8 cellular contexts compared by ENCODE assay signal in genomic region chr19:31054430-31054829, GRCh38.
A peak's percentile ranks its signal among the peaks of the same experiment; 100 is the strongest.
DNase-seq lines count a peak whose midpoint lies in the region; ATAC-seq and TF ChIP-seq lines count a peak whose summit lies in the region.
"Had no signal": no experiment of that assay in that cellular context is flagged by ENCODE, and none has a peak within 500 bp of the region (broad histone marks: within the 10 kb centered on the region; RNA-seq: fewer than 3 reads in every experiment).

No MANE protein-coding gene starts in this region.

- H3K36me3 ChIP-seq in uterus: no peaks in the 10 kb centered on the region

- DNase-seq in HFF-Myc (ENCODE audit: extremely low read depth, low read depth): peak; percentile 14
- DNase-seq in SKM-1 (lab: John Stamatoyannopoulos, UW; ENCODE audit: unreplicated experiment): peak; percentile 27
- DNase-seq in chondrocyte (ENCODE audit: low spot score): no peak
- DNase-seq in nephron progenitor cell: peak; percentile 47
- no peak for DNase-seq in uterus
- no peak for DNase-seq in 8988T

- H3K4me3 ChIP-seq in HFF-Myc (replicated peaks; ENCODE audit: low read depth, low read length): no peak overlapping the region
- no peak overlapping the region for H3K4me3 ChIP-seq in uterus

- H3K27me3 Mint-ChIP-seq in chondrocyte (ENCODE audit: low read depth) (peaks cover 2% of the 10 kb centered on the region), nephron progenitor cell (ENCODE audit: low read depth, poor library complexity) (peaks cover 11% of the 10 kb centered on the region)
- no peaks in the 10 kb centered on the region for H3K27me3 Mint-ChIP-seq in stimulated activated memory B cell treated with anti-CD40 and anti-IgM and Interleukin-4, amounts not matched to agents 10 μg/mL and 1 μg/mL and 100 μg/mL, for 72 hours

- no peak overlapping the region for H3K27ac Mint-ChIP-seq in chondrocyte (ENCODE audit: unreplicated experiment)
- H3K27ac Mint-ChIP-seq in nephron progenitor cell: no peak overlapping the region
- H3K27ac Mint-ChIP-seq in stimulated activated memory B cell treated with anti-CD40 and anti-IgM and Interleukin-4, amounts not matched to agents 10 μg/mL and 1 μg/mL and 100 μg/mL, for 72 hours: no peak overlapping the region

- TF ChIP-seq CTCF in HFF-Myc (IDR thresholded peaks at IDR 0.05; ENCODE audit: low read depth, low read length, missing control alignments) (peak; percentile 56), chondrocyte (IDR thresholded peaks at IDR 0.05) (peak; percentile 80), nephron progenitor cell (IDR thresholded peaks at IDR 0.05) (peak; percentile 50), uterus (IDR thresholded peaks at IDR 0.05) (no peak)

- H3K4me1 ChIP-seq in uterus: no peaks in the 10 kb centered on the region
- H3K4me1 ChIP-seq: parathyroid adenoma had no signal

- no peaks in the 10 kb centered on the region for H3K9me3 Mint-ChIP-seq in chondrocyte (ENCODE audit: low read depth)
- H3K9me3 Mint-ChIP-seq in nephron progenitor cell: peaks cover 3% of the 10 kb centered on the region
- H3K9me3 Mint-ChIP-seq in stimulated activated memory B cell treated with anti-CD40 and anti-IgM and Interleukin-4, amounts not matched to agents 10 μg/mL and 1 μg/mL and 100 μg/mL, for 72 hours: peaks cover 18% of the 10 kb centered on the region

- ATAC-seq in stimulated activated memory B cell treated with anti-CD40 and anti-IgM and Interleukin-4, amounts not matched to agents 10 μg/mL and 1 μg/mL and 100 μg/mL, for 72 hours: no peak

- H3K36me3 Mint-ChIP-seq in chondrocyte (ENCODE audit: low read depth): no peaks in the 10 kb centered on the region
- no peaks in the 10 kb centered on the region for H3K36me3 Mint-ChIP-seq in nephron progenitor cell (ENCODE audit: low read depth)
- H3K36me3 Mint-ChIP-seq in stimulated activated memory B cell treated with anti-CD40 and anti-IgM and Interleukin-4, amounts not matched to agents 10 μg/mL and 1 μg/mL and 100 μg/mL, for 72 hours: no peaks in the 10 kb centered on the region

- no peak overlapping the region for H3K27ac ChIP-seq in uterus
- H3K27ac ChIP-seq: parathyroid adenoma had no signal

- H3K4me1 Mint-ChIP-seq in chondrocyte (ENCODE audit: low read depth): no peaks in the 10 kb centered on the region
- peaks cover 6% of the 10 kb centered on the region for H3K4me1 Mint-ChIP-seq in nephron progenitor cell
- no peaks in the 10 kb centered on the region for H3K4me1 Mint-ChIP-seq in stimulated activated memory B cell treated with anti-CD40 and anti-IgM and Interleukin-4, amounts not matched to agents 10 μg/mL and 1 μg/mL and 100 μg/mL, for 72 hours

- H3K27me3 ChIP-seq in uterus: no peaks in the 10 kb centered on the region

- intact Hi-C loops in uterus (cut with DNase I; ENCODE audit: low total_unique reads): no loop called here

- H3K9me3 ChIP-seq in uterus: no peaks in the 10 kb centered on the region

- no peak for TF ChIP-seq POLR2A in uterus (IDR thresholded peaks at IDR 0.05)

- H3K4me3 Mint-ChIP-seq in chondrocyte (ENCODE audit: unreplicated experiment): no peak overlapping the region
- no peak overlapping the region for H3K4me3 Mint-ChIP-seq in nephron progenitor cell
- no peak overlapping the region for H3K4me3 Mint-ChIP-seq in stimulated activated memory B cell treated with anti-CD40 and anti-IgM and Interleukin-4, amounts not matched to agents 10 μg/mL and 1 μg/mL and 100 μg/mL, for 72 hours

Comparison
In these comparisons a context has a peak if more than half of its experiments do, and no peak if none do; other contexts are left out.
1. DNase-seq: peak in HFF-Myc (single experiment), SKM-1 (single experiment) and nephron progenitor cell (single experiment); none in chondrocyte (single experiment), uterus (0 of 2) and 8988T (single experiment).
2. CTCF ChIP-seq: peak in HFF-Myc (single experiment), chondrocyte (single experiment) and nephron progenitor cell (single experiment); none in uterus (0 of 4).